ENCODE assay signal across 8 cellular contexts in genomic region chr1:234612352-234613127, GRCh38. TPM values are rescaled to one million over a fixed set of nuclear protein-coding genes. Genes with fewer than 3 reads are reported as not detected.
DNase-seq lines count a peak whose midpoint lies in the region; ATAC-seq and TF ChIP-seq lines count a peak whose summit lies in the region.

No MANE protein-coding gene starts in this region.

- no peaks in the 10 kb centered on the region for H3K9me3 Mint-ChIP-seq in activated T-helper 1 cell treated with anti-CD3 and anti-CD28 coated beads, Interleukin-12 subunit alpha, Interleukin-12 subunit beta, Interleukin-2, Interleukin-4 antibody, amounts not matched to agents 30 ng/mL and 10 ng/mL and 1 ng/mL, durations not matched to agents 14 hours and 24 hours and 36 hours

- H3K9me3 ChIP-seq in Karpas-422 (ENCODE audit: low read length), result no peaks in the 10 kb centered on the region
- no peaks in the 10 kb centered on the region for H3K9me3 ChIP-seq in Peyer's patch
- H3K9me3 ChIP-seq in fibroblast of lung (ENCODE audit: control insufficient read depth, insufficient read depth, low read depth, low read length), result no peaks in the 10 kb centered on the region
- no peaks in the 10 kb centered on the region for H3K9me3 ChIP-seq in neural cell (ENCODE audit: low read length)

- H3K27me3 Mint-ChIP-seq in activated T-helper 1 cell treated with anti-CD3 and anti-CD28 coated beads, Interleukin-12 subunit alpha, Interleukin-12 subunit beta, Interleukin-2, Interleukin-4 antibody, amounts not matched to agents 30 ng/mL and 10 ng/mL and 1 ng/mL, durations not matched to agents 14 hours and 24 hours and 36 hours (ENCODE audit: insufficient read depth), result no peaks in the 10 kb centered on the region

- TF ChIP-seq EP300 in neural cell (conservative IDR thresholded peaks at IDR 0.05; ENCODE audit: poor library complexity, severe bottlenecking), result no peak

- H3K36me3 ChIP-seq in Karpas-422 (ENCODE audit: insufficient read depth, low read length) (0 out of 2 replicates have a peak, but pooled peaks cover 2% of the 10 kb centered on the region), Peyer's patch (peaks cover 0 to 12% (median 0%) of the 10 kb centered on the region in 3 donors), fibroblast of lung (ENCODE audit: control insufficient read depth, insufficient read depth, low read length) (peaks cover 1% of the 10 kb centered on the region), neural cell (ENCODE audit: insufficient read depth, low read length) (no peaks in the 10 kb centered on the region)

- H3K79me2 ChIP-seq in Karpas-422 (ENCODE audit: low read length) (no peaks in the 10 kb centered on the region), fibroblast of lung (ENCODE audit: control insufficient read depth, insufficient read depth, low read length) (peaks cover 18% of the 10 kb centered on the region), neural cell (replicated peaks; ENCODE audit: insufficient read depth, low read length) (peaks cover 10% of the 10 kb centered on the region)

- H3K4me2 ChIP-seq in Karpas-422 (ENCODE audit: low read depth, low read length, poor library complexity, severe bottlenecking), result peak overlapping the region; percentile 98
- H3K4me2 ChIP-seq in fibroblast of lung (ENCODE audit: extremely low read depth, insufficient read depth, low read length), result peak overlapping the region; percentile 55
- H3K4me2 ChIP-seq in neural cell (ENCODE audit: low read length), result peak overlapping the region; percentile 82

- intact Hi-C loops in activated T-helper 1 cell treated with anti-CD3 and anti-CD28 coated beads, Interleukin-12 subunit alpha, Interleukin-12 subunit beta, Interleukin-2, Interleukin-4 antibody, amounts not matched to agents 30 ng/mL and 10 ng/mL and 1 ng/mL, durations not matched to agents 14 hours and 24 hours and 36 hours (cut with micrococcal nuclease), result loop anchor here (1.0 to 2.0 kb wide), 3 partner anchors 64 to 351 kb away; no protein-coding TSS in a partner anchor

- H3K9ac ChIP-seq in Karpas-422 (ENCODE audit: low read length) (peak overlapping the region; percentile 67), fibroblast of lung (ENCODE audit: insufficient read depth, low read length) (peak overlapping the region; percentile 49), neural cell (ENCODE audit: low read length) (peak overlapping the region; percentile 92)

- H4K20me1 ChIP-seq in Karpas-422 (ENCODE audit: insufficient read depth, low read depth, low read length) (no peaks in the 10 kb centered on the region), fibroblast of lung (ENCODE audit: control insufficient read depth, extremely low read depth, insufficient read depth, low read length) (no peaks in the 10 kb centered on the region), neural cell (ENCODE audit: insufficient read depth) (peaks cover 6% of the 10 kb centered on the region)

- H3F3A ChIP-seq in neural cell (ENCODE audit: insufficient read depth, low read length, poor library complexity, severe bottlenecking), result peaks cover 7% of the 10 kb centered on the region

- H3K4me1 ChIP-seq in Karpas-422 (ENCODE audit: low read length), result peaks cover 61% of the 10 kb centered on the region
- H3K4me1 ChIP-seq in Peyer's patch, result peaks cover 2 to 25% (median 13%) of the 10 kb centered on the region in 4 donors
- peaks cover 29% of the 10 kb centered on the region for H3K4me1 ChIP-seq in fibroblast of lung (ENCODE audit: control insufficient read depth, extremely low read depth, insufficient read depth, low read length)

- peak overlapping the region; percentile 46 for H2AFZ ChIP-seq in Karpas-422 (ENCODE audit: low read length)
- H2AFZ ChIP-seq in fibroblast of lung (ENCODE audit: low read length), result no peak overlapping the region
- no peak overlapping the region for H2AFZ ChIP-seq in neural cell (ENCODE audit: low read depth, low read length)

- no peaks in the 10 kb centered on the region for H3K9me2 ChIP-seq in Karpas-422 (replicated peaks; ENCODE audit: insufficient read depth, low read length)
- no peaks in the 10 kb centered on the region for H3K9me2 ChIP-seq in neural cell (ENCODE audit: insufficient read depth, low read length)

- H3K27me3 ChIP-seq in Karpas-422 (ENCODE audit: low read length), result no peaks in the 10 kb centered on the region
- H3K27me3 ChIP-seq in Peyer's patch, result no peaks in the 10 kb centered on the region
- H3K27me3 ChIP-seq in fibroblast of lung (ENCODE audit: control insufficient read depth, insufficient read depth, low read length), result no peaks in the 10 kb centered on the region
- no peaks in the 10 kb centered on the region for H3K27me3 ChIP-seq in neural cell (ENCODE audit: insufficient read depth, low read depth, low read length)

- TF ChIP-seq POLR2A in Peyer's patch (IDR thresholded peaks at IDR 0.05), result peak in 1 of 2 donors; percentile 83

- peak; percentile 96 for DNase-seq in DMS153 (lab: John Stamatoyannopoulos, UW)
- peak; percentile 92 for DNase-seq in Karpas-422
- DNase-seq in Peyer's patch, result peak; percentile 81 to 94 (median 91)
- DNase-seq in activated T-helper 1 cell treated with anti-CD3 and anti-CD28 coated beads, Interleukin-12 subunit alpha, Interleukin-12 subunit beta, Interleukin-2, Interleukin-4 antibody, amounts not matched to agents 30 ng/mL and 10 ng/mL and 1 ng/mL, durations not matched to agents 14 hours and 24 hours and 36 hours (ENCODE audit: low spot score), result peak; percentile 63
- DNase-seq in fibroblast of lung (ENCODE audit: low read depth in 2 of 2), result peak; percentile 99

- TF ChIP-seq CTCF in Peyer's patch (IDR thresholded peaks at IDR 0.05) (peak in 1 of 6 experiments; percentile 9), fibroblast of lung (conservative IDR thresholded peaks at IDR 0.05 in 1 of 2, IDR thresholded peaks at IDR 0.05 in 1 of 2; ENCODE audit: low read depth in 1 of 2, low read length in 2 of 2) (no peak), neural cell (IDR thresholded peaks at IDR 0.05; ENCODE audit: poor library complexity, severe bottlenecking) (no peak)

- ATAC-seq in GM21576 (IDR thresholded peaks at IDR 0.05; ENCODE audit: unreplicated experiment), result peak; percentile 30

- H3K4me3 ChIP-seq in Karpas-422 (ENCODE audit: low read length), result peak overlapping the region; percentile 80
- H3K4me3 ChIP-seq in Peyer's patch, result peak overlapping the region in 3 of 4 donors; percentile 4 to 68 (median 59)
- H3K4me3 ChIP-seq in fibroblast of lung (replicated peaks in 1 of 4; ENCODE audit: control extremely low read depth in 1 of 4, insufficient read depth in 1 of 4, low read depth in 3 of 4, low read length in 4 of 4), result peak overlapping the region in 3 of 4 experiments; percentile 9 to 45 (median 33)
- peak overlapping the region; percentile 76 for H3K4me3 ChIP-seq in neural cell (ENCODE audit: low read length)

- no peak for TF ChIP-seq RAD21 in neural cell (conservative IDR thresholded peaks at IDR 0.05)

- H3K4me3 Mint-ChIP-seq in activated T-helper 1 cell treated with anti-CD3 and anti-CD28 coated beads, Interleukin-12 subunit alpha, Interleukin-12 subunit beta, Interleukin-2, Interleukin-4 antibody, amounts not matched to agents 30 ng/mL and 10 ng/mL and 1 ng/mL, durations not matched to agents 14 hours and 24 hours and 36 hours, result peak overlapping the region; percentile 85

- H3K27ac Mint-ChIP-seq in activated T-helper 1 cell treated with anti-CD3 and anti-CD28 coated beads, Interleukin-12 subunit alpha, Interleukin-12 subunit beta, Interleukin-2, Interleukin-4 antibody, amounts not matched to agents 30 ng/mL and 10 ng/mL and 1 ng/mL, durations not matched to agents 14 hours and 24 hours and 36 hours, result peak overlapping the region; percentile 100

- H3K36me3 Mint-ChIP-seq in activated T-helper 1 cell treated with anti-CD3 and anti-CD28 coated beads, Interleukin-12 subunit alpha, Interleukin-12 subunit beta, Interleukin-2, Interleukin-4 antibody, amounts not matched to agents 30 ng/mL and 10 ng/mL and 1 ng/mL, durations not matched to agents 14 hours and 24 hours and 36 hours (ENCODE audit: low read depth), result peaks cover 11% of the 10 kb centered on the region

- H3K4me1 Mint-ChIP-seq in activated T-helper 1 cell treated with anti-CD3 and anti-CD28 coated beads, Interleukin-12 subunit alpha, Interleukin-12 subunit beta, Interleukin-2, Interleukin-4 antibody, amounts not matched to agents 30 ng/mL and 10 ng/mL and 1 ng/mL, durations not matched to agents 14 hours and 24 hours and 36 hours (ENCODE audit: low read depth), result peaks cover 47% of the 10 kb centered on the region

- H3K27ac ChIP-seq in Karpas-422 (ENCODE audit: low read length), result peak overlapping the region; percentile 84
- peak overlapping the region; percentile 97 to 100 (median 98) for H3K27ac ChIP-seq in Peyer's patch
- H3K27ac ChIP-seq in fibroblast of lung (ENCODE audit: insufficient read depth, low read length), result peak overlapping the region; percentile 94
- H3K27ac ChIP-seq in neural cell (ENCODE audit: low read length), result peak overlapping the region; percentile 98
- H3K27ac ChIP-seq in temporal lobe (ENCODE audit: low read depth, low read length), result peak overlapping the region; percentile 99

TF ChIP-seq in neural cell, 6 proteins besides CTCF, POLR2A, EP300 and RAD21 (continues in another document):
- TF ChIP-seq SMC3 (conservative IDR thresholded peaks at IDR 0.05; ENCODE audit: poor library complexity) (no peak), EZH2 (IDR thresholded peaks at IDR 0.05; ENCODE audit: borderline replicate concordance, insufficient read depth, low read length, poor library complexity, severe bottlenecking) (no peak), TAF1 (IDR thresholded peaks at IDR 0.05; ENCODE audit: low read depth) (no peak)

RNA-seq across cellular contexts. Expression of gene IRF2BP2, which starts 2.6 kb away (rescaled TPM):
- total RNA-seq in Karpas-422 (2014; rRNA removed; shearing (Covaris generic); ENCODE audit: low replicate concordance), result 14.1 and 16.5 TPM in 2 replicates
- 10 to 100 TPM; 73.4 to 99.6 (median 86.5) TPM for total RNA-seq in Peyer's patch
- total RNA-seq in activated T-helper 1 cell treated with anti-CD3 and anti-CD28 coated beads, Interleukin-12 subunit alpha, Interleukin-12 subunit beta, Interleukin-2, Interleukin-4 antibody, amounts not matched to agents 30 ng/mL and 10 ng/mL and 1 ng/mL, durations not matched to agents 14 hours and 24 hours and 36 hours, result 243 TPM in 2 replicates
- 71.8 and 113 TPM in 2 replicates for total RNA-seq in fibroblast of lung
- polyA plus RNA-seq in fibroblast of lung, result 17.8 and 28.2 TPM in 2 replicates
- polyA plus RNA-seq in fibroblast of lung (2012), result 28.9 and 44.7 TPM in 2 replicates
- polyA minus RNA-seq in fibroblast of lung (ENCODE audit: low replicate concordance), result 38.6 and 48.1 TPM in 2 replicates
- 52.2 and 56.9 TPM in 2 replicates for polyA plus RNA-seq in neural cell
- 104 and 107 TPM in 2 replicates for polyA minus RNA-seq in neural cell
- total RNA-seq in temporal lobe, result 85.6 TPM

Comparison
In these comparisons a context has a peak if more than half of its experiments do, and no peak if none do; other contexts are left out.
1. Peak in every context shown above with its lines: DNase-seq, ATAC-seq, H3K4me3 ChIP-seq and H3K27ac ChIP-seq.